Comparison of ENCODE assay signal across 15 cellular contexts in the genomic region with DNA sequence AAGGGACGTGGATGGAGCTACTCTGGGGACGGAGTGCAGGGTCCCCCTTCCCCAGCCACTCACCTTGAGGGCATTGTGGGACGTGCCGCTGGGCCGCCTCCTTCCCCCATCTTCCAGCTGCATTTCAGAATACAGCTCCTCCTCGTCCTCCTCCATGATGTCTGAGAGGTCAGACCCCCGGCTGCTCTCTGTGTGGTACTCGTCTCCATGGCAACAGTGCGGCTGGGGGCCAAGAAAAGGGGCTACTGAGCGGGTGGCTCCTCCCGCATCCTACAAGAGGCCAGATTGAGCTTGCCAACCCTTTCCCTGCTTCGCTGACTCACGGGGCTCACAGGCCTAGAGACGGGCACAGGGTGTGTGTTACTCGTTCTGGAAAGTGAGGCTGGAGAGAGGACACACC.
DNase-seq lines count a peak whose midpoint lies in the region; ATAC-seq and TF ChIP-seq lines count a peak whose summit lies in the region.
"Had no signal": no experiment of that assay in that cellular context is flagged by ENCODE, and none has a peak within 500 bp of the region (broad histone marks: within the 10 kb centered on the region; RNA-seq: fewer than 3 reads in every experiment).

No MANE protein-coding gene starts in this region.

- ATAC-seq in gastroesophageal sphincter (no peak), mucosa of descending colon (no peak)

- no peak overlapping the region for H3K4me3 Mint-ChIP-seq in endodermal cell

- TF ChIP-seq POLR2A in gastroesophageal sphincter (IDR thresholded peaks at IDR 0.05) = no peak

- H3K4me1 Mint-ChIP-seq in endodermal cell = no peaks in the 10 kb centered on the region

- H3K9me3 ChIP-seq in endodermal cell (ENCODE audit: control insufficient read depth, low read length) (no peaks in the 10 kb centered on the region), osteoblast (ENCODE audit: low read depth, low read length) (no peaks in the 10 kb centered on the region), gastroesophageal sphincter (peaks cover 0 to 2% (median 0%) of the 10 kb centered on the region in 3 donors), mucosa of descending colon (no peaks in the 10 kb centered on the region)
- H3K9me3 ChIP-seq: BLaER1 had no signal

- no peaks in the 10 kb centered on the region for H4K20me1 ChIP-seq in osteoblast (ENCODE audit: insufficient read depth, low read length)
- H4K20me1 ChIP-seq: BLaER1 had no signal

- no peak overlapping the region for H2AFZ ChIP-seq in osteoblast (ENCODE audit: low read length)

- H3K36me3 ChIP-seq in H7 (replicated peaks; ENCODE audit: control insufficient read depth, insufficient read depth, low read length) = no peaks in the 10 kb centered on the region
- H3K36me3 ChIP-seq in endodermal cell (ENCODE audit: control insufficient read depth, insufficient read depth, low read length) = no peaks in the 10 kb centered on the region
- H3K36me3 ChIP-seq in osteoblast (ENCODE audit: insufficient read depth, low read length) = no peaks in the 10 kb centered on the region
- no peaks in the 10 kb centered on the region for H3K36me3 ChIP-seq in gastroesophageal sphincter
- no peaks in the 10 kb centered on the region for H3K36me3 ChIP-seq in mucosa of descending colon (ENCODE audit: low read depth)
- H3K36me3 ChIP-seq: BLaER1 had no signal

- H3K9me3 Mint-ChIP-seq in endodermal cell = no peaks in the 10 kb centered on the region

- H3K36me3 Mint-ChIP-seq in endodermal cell (ENCODE audit: low read depth) = no peaks in the 10 kb centered on the region

- TF ChIP-seq EP300 in gastroesophageal sphincter (IDR thresholded peaks at IDR 0.05) = no peak

- H3K79me2 ChIP-seq in osteoblast (ENCODE audit: insufficient read depth, low read length) = no peaks in the 10 kb centered on the region

- no peak overlapping the region for H3K4me2 ChIP-seq in osteoblast (ENCODE audit: insufficient read depth, low read length)
- H3K4me2 ChIP-seq: BLaER1, KMS-11 had no signal

- intact Hi-C loops in mucosa of descending colon (cut with DNase I, micrococcal nuclease) = no loop called here

- TF ChIP-seq CTCF in endodermal cell (conservative IDR thresholded peaks at IDR 0.05) (no peak), osteoblast (IDR thresholded peaks at IDR 0.05; ENCODE audit: extremely low read depth, low read depth, low read length) (no peak), gastroesophageal sphincter (IDR thresholded peaks at IDR 0.05) (no peak), mucosa of descending colon (IDR thresholded peaks at IDR 0.05) (no peak)

- no peaks in the 10 kb centered on the region for H3K4me1 ChIP-seq in endodermal cell (ENCODE audit: control insufficient read depth, insufficient read depth, low read length)
- H3K4me1 ChIP-seq in osteoblast (ENCODE audit: insufficient read depth, low read length) = no peaks in the 10 kb centered on the region
- H3K4me1 ChIP-seq in gastroesophageal sphincter = no peaks in the 10 kb centered on the region
- H3K4me1 ChIP-seq in mucosa of descending colon (ENCODE audit: low read depth) = no peaks in the 10 kb centered on the region

- H3K27me3 Mint-ChIP-seq in endodermal cell (ENCODE audit: insufficient read depth) = no peaks in the 10 kb centered on the region

- no peak overlapping the region for H3K27ac Mint-ChIP-seq in endodermal cell

- WGBS in endodermal cell (ENCODE audit: insufficient coverage in 1 of 2, insufficient read length in 1 of 2), 2 experiments = 76 to 90% methylated on average over 13 to 15 of the region's 15 CpGs
- 80% methylated on average over 1 of the region's 15 CpGs; no CpG with 5 or more reads in 1 of the 2 donors for WGBS in gastroesophageal sphincter (ENCODE audit: low coverage in 1 of 2), 2 donors

- peak; percentile 72 for DNase-seq in H7
- DNase-seq in endodermal cell = peak; percentile 35
- peak; percentile 36 for DNase-seq in osteoblast (ENCODE audit: insufficient read length, low spot score, missing footprints)
- peak; percentile 36 for DNase-seq in ureter (ENCODE audit: low spot score)
- DNase-seq in COLO829 (ENCODE audit: low spot score) = no peak
- no peak for DNase-seq in mucosa of descending colon
- DNase-seq: NCI-H1092 treated with DMSO at 0.1 percent for 48 hours, NCI-H1694 treated with DMSO at 0.1 percent for 48 hours, NCI-H2171 treated with DMSO at 0.1 percent for 48 hours, NCI-H510A, NCI-H82 had no signal

- no peak overlapping the region for H3K4me3 ChIP-seq in H7 (ENCODE audit: insufficient read depth, low read depth, low read length)
- no peak overlapping the region for H3K4me3 ChIP-seq in endodermal cell (ENCODE audit: low read length)
- no peak overlapping the region for H3K4me3 ChIP-seq in osteoblast (ENCODE audit: insufficient read depth, low read length)
- no peak overlapping the region for H3K4me3 ChIP-seq in gastroesophageal sphincter
- H3K4me3 ChIP-seq in mucosa of descending colon = no peak overlapping the region
- H3K4me3 ChIP-seq: BLaER1, SK-N-MC had no signal

- H3K27ac ChIP-seq in endodermal cell (ENCODE audit: low read depth, low read length) = no peak overlapping the region
- H3K27ac ChIP-seq in osteoblast (ENCODE audit: low read depth, low read length) = no peak overlapping the region
- no peak overlapping the region for H3K27ac ChIP-seq in gastroesophageal sphincter
- H3K27ac ChIP-seq: BLaER1, KMS-11, SK-N-MC had no signal

- no peaks in the 10 kb centered on the region for H3K27me3 ChIP-seq in H7 (ENCODE audit: control insufficient read depth, insufficient read depth, low read length)
- H3K27me3 ChIP-seq in endodermal cell (ENCODE audit: control insufficient read depth, insufficient read depth, low read length, poor library complexity, severe bottlenecking) = no peaks in the 10 kb centered on the region
- H3K27me3 ChIP-seq in osteoblast (ENCODE audit: insufficient read depth, low read length) = no peaks in the 10 kb centered on the region
- H3K27me3 ChIP-seq in gastroesophageal sphincter = no peaks in the 10 kb centered on the region
- H3K27me3 ChIP-seq: BLaER1 had no signal

- no peak overlapping the region for H3K9ac ChIP-seq in endodermal cell (ENCODE audit: extremely low read depth, low read length, poor library complexity, severe bottlenecking)
- H3K9ac ChIP-seq: BLaER1, KMS-11 had no signal

Comparison
In these comparisons a context has a peak if more than half of its experiments do, and no peak if none do; other contexts are left out.
1. DNase-seq: peak in H7 (single experiment), endodermal cell (single experiment), osteoblast (single experiment) and ureter (single experiment); none in COLO829 (single experiment) and mucosa of descending colon (0 of 3).